ENCODE assay signal across 12 cellular contexts in genomic region chr7:16755397-16755796, GRCh38. TPM values are rescaled to one million over a fixed set of nuclear protein-coding genes. Genes with fewer than 3 reads are reported as not detected.
A peak's percentile ranks its signal among the peaks of the same experiment; 100 is the strongest.
DNase-seq lines count a peak whose midpoint lies in the region; ATAC-seq and TF ChIP-seq lines count a peak whose summit lies in the region.
"Had no signal": no experiment of that assay in that cellular context is flagged by ENCODE, and none has a peak within 500 bp of the region (broad histone marks: within the 10 kb centered on the region; RNA-seq: fewer than 3 reads in every experiment).

No MANE protein-coding gene starts in this region.

- peaks cover 8% of the 10 kb centered on the region for H3K4me1 ChIP-seq in parathyroid adenoma

- peaks cover 34% of the 10 kb centered on the region for H3K4me1 Mint-ChIP-seq in Calu3 (ENCODE audit: low read depth, unreplicated experiment)

- H2AFZ ChIP-seq in parathyroid adenoma: peak overlapping the region; percentile 94

- H3K27ac ChIP-seq in epithelial cell of prostate: peak overlapping the region; percentile 57
- H3K27ac ChIP-seq in parathyroid adenoma: peak overlapping the region; percentile 79

- intact Hi-C loops in Calu3 (cut with micrococcal nuclease; ENCODE audit: unreplicated experiment): loop anchor here (2.0 kb wide), 1 partner anchor 37 kb away; no protein-coding TSS in a partner anchor

- TF ChIP-seq CTCF in Calu3 (IDR thresholded peaks at IDR 0.05; ENCODE audit: unreplicated experiment): no peak
- no peak for TF ChIP-seq CTCF in parathyroid adenoma (IDR thresholded peaks at IDR 0.05)

- H3K4me2 ChIP-seq in parathyroid adenoma (ENCODE audit: low read length): no peak overlapping the region

- no peaks in the 10 kb centered on the region for H3K27me3 Mint-ChIP-seq in Calu3 (ENCODE audit: unreplicated experiment)

- peaks cover 26% of the 10 kb centered on the region for H3K36me3 Mint-ChIP-seq in Calu3 (ENCODE audit: insufficient read depth, unreplicated experiment)

- no peaks in the 10 kb centered on the region for H3K36me3 ChIP-seq in parathyroid adenoma (ENCODE audit: control insufficient read depth, insufficient read depth, low read length)

- no peaks in the 10 kb centered on the region for H3K9me3 ChIP-seq in parathyroid adenoma (ENCODE audit: control insufficient read depth, low read length)

- peaks cover 9% of the 10 kb centered on the region for H3K79me2 ChIP-seq in parathyroid adenoma

- no peak for DNase-seq in Calu3
- DNase-seq in M059J (ENCODE audit: low read depth): peak; percentile 54
- DNase-seq in epithelial cell of prostate (ENCODE audit: low read depth, low spot score): no peak
- no peak for DNase-seq in SW 1271 (lab: John Stamatoyannopoulos, UW)
- no peak for DNase-seq in left lobe of liver (ENCODE audit: low spot score)
- DNase-seq in SHP77 treated with DMSO at 0.1 percent for 48 hours (lab: John Stamatoyannopoulos, UW): no peak
- DNase-seq in GF-D8 (lab: John Stamatoyannopoulos, UW): no peak
- DNase-seq: activated CD4-positive, alpha-beta T cell treated with anti-CD3 and anti-CD28 coated beads, Interleukin-2, amount 50 U/mL, for 4 hours; MV-4-11; stimulated activated naive CD8-positive, alpha-beta T cell treated with anti-CD3 and anti-CD28 coated beads, Interleukin-15, Interleukin-2, amounts not matched to agents 100 U/mL and 50 U/mL, for 24 hours had no signal

- no peak overlapping the region for H3K9ac ChIP-seq in parathyroid adenoma

- H3K4me3 ChIP-seq in parathyroid adenoma (ENCODE audit: low read depth, low read length): no peak overlapping the region

- H3K4me3 Mint-ChIP-seq in Calu3 (ENCODE audit: low read depth, unreplicated experiment): peak overlapping the region; percentile 90

- no TSS peak for BruUV-seq in Calu3 (replicated peaks; lab: Mats Ljungman, UMichigan)

- ATAC-seq in left lobe of liver: no peak
- ATAC-seq: stimulated activated naive CD8-positive, alpha-beta T cell treated with anti-CD3 and anti-CD28 coated beads, Interleukin-15, Interleukin-2, amounts not matched to agents 100 U/mL and 50 U/mL, for 24 hours had no signal

- CTCF ChIA-PET in Calu3 (lab: Charles Lee): interaction anchor here (0.6 to 1.9 kb wide), 2 partner anchors 31 to 648 kb away, joined by 3 to 6 read pairs; no protein-coding TSS in a partner anchor

- H3K27ac Mint-ChIP-seq in Calu3 (ENCODE audit: unreplicated experiment): peak overlapping the region; percentile 82

- no peaks in the 10 kb centered on the region for H3K9me3 Mint-ChIP-seq in Calu3 (ENCODE audit: low read depth, unreplicated experiment)

- H3K27me3 ChIP-seq in parathyroid adenoma (ENCODE audit: control insufficient read depth, insufficient read depth, low read length): no peaks in the 10 kb centered on the region

RNA-seq across cellular contexts. Expression of gene TSPAN13, which starts 1.8 kb away (rescaled TPM):
- total RNA-seq in Calu3 (2022) (148 and 155 TPM in 2 replicates), left lobe of liver (41.3 TPM)
- 66.5 and 75.5 TPM in 2 replicates for total RNA-seq in M059J (2014; rRNA removed; shearing (Covaris generic))

RNA-seq across cellular contexts. Expression of gene AGR2, which starts 49.4 kb away (rescaled TPM):
- total RNA-seq in Calu3 (2022) (378 and 444 TPM in 2 replicates), left lobe of liver (1.2 TPM)
- not detected in 2 replicates for total RNA-seq in M059J (2014; rRNA removed; shearing (Covaris generic))
- total RNA-seq: RPMI7951 had no signal

Comparison
In these comparisons a context has a peak if more than half of its experiments do, and no peak if none do; other contexts are left out.
1. RNA of gene AGR2, which starts 49.4 kb away (total RNA-seq): 378 to 444 TPM in Calu3; 1.2 TPM in left lobe of liver (single experiment) and not detected in M059J; every median in the first group is over 100 times any median in the second.